8 cellular contexts compared by ENCODE assay signal in genomic region chr1:102434421-102434820, GRCh38.
DNase-seq lines count a peak whose midpoint lies in the region; ATAC-seq lines count a peak whose summit lies in the region.

No MANE protein-coding gene starts in this region.

- peak; percentile 88 for DNase-seq in DMS53 (lab: John Stamatoyannopoulos, UW)
- DNase-seq in NCI-H69 (lab: John Stamatoyannopoulos, UW), result peak; percentile 22
- DNase-seq in foreskin melanocyte, result peak; percentile 1
- no peak for DNase-seq in LoVo (ENCODE audit: low spot score)
- no peak for DNase-seq in activated naive CD4-positive, alpha-beta T cell (lab: John Stamatoyannopoulos, UW)

- ATAC-seq in GM19395 (IDR thresholded peaks at IDR 0.05; ENCODE audit: unreplicated experiment) (peak; percentile 58), GM21717 (IDR thresholded peaks at IDR 0.05; ENCODE audit: unreplicated experiment) (no peak), HG02970 (IDR thresholded peaks at IDR 0.05; ENCODE audit: low FRiP score, unreplicated experiment) (no peak)

Comparison
In these comparisons a context has a peak if more than half of its experiments do, and no peak if none do; other contexts are left out.
1. DNase-seq: peak in DMS53 (single experiment), NCI-H69 (single experiment) and foreskin melanocyte (single experiment); none in LoVo (single experiment) and activated naive CD4-positive, alpha-beta T cell (0 of 4).